17 cellular contexts compared by ENCODE assay signal in the genomic region with DNA sequence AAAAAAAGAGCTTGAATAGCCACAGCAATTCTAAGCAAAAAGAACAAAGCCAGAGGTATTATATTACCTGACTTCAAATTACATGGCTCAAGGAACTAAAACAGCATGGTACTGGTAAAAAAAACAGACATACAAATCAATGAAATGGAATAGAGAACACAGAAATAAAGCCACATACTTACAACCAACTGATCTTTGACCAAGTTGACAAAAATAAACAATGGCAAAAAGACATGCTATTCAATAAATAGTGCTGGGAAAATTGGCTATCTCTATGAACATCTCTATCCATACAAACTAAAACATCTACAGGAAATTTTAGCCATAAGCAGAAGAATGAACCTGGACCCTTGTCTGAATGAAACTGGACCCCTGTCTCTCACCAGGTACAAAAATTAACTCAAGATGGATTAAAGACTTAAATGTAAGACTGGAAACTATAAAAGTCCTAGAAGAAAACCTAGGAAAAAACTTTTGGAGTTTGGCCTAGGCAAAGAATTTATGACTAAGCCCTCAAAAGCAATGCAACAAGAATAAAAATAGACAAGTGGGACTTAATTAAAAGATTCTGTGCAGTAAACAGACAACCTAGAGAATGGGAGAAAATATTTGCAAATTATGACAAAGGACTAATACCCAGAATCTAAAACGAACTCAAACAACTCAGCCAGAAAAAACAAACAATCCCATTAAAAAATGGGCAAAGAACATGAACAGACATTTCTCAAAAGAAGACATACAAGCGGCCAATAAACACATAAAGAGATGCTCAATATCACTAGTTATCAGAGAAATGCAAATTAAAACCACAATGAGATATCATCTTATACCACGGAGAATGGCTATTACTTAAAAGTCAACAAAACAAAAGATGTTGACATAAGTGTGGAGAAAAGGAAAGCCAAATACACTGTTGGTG.
DNase-seq lines count a peak whose midpoint lies in the region; ATAC-seq and TF ChIP-seq lines count a peak whose summit lies in the region.
"Had no signal": no experiment of that assay in that cellular context is flagged by ENCODE, and none has a peak within 500 bp of the region (broad histone marks: within the 10 kb centered on the region; RNA-seq: fewer than 3 reads in every experiment).

No MANE protein-coding gene starts in this region.

- peak overlapping the region in 1 of 2 donors; percentile 5 for H3K27ac ChIP-seq in coronary artery
- H3K27ac ChIP-seq: A549 had no signal

- TF ChIP-seq CTCF in fibroblast of the aortic adventitia (IDR thresholded peaks at IDR 0.05; ENCODE audit: insufficient read depth, low read length) (no peak), coronary artery (IDR thresholded peaks at IDR 0.05) (no peak)

- DNase-seq in NCI-H748 (lab: John Stamatoyannopoulos, UW; ENCODE audit: unreplicated experiment) (peak; percentile 22), NCI-H748 treated with DMSO at 0.1 percent for 48 hours (lab: John Stamatoyannopoulos, UW) (no peak), RPMI7951 (ENCODE audit: low read depth) (peak; percentile 23), fibroblast of the aortic adventitia (ENCODE audit: low read depth) (peak; percentile 36), germinal center (ENCODE audit: low spot score) (no peak), coronary artery (ENCODE audit: low spot score) (no peak)
- DNase-seq in activated naive CD4-positive, alpha-beta T cell treated with Interleukin-2 at 50 U/mL for 16 hours = no peak
- DNase-seq: AML-193; CD4-positive, CD25-positive, alpha-beta regulatory T cell; HCEC 1CT; MG63; NCI-H1092 treated with DMSO at 0.1 percent for 48 hours; NCI-H187 treated with DMSO at 0.1 percent for 48 hours; NCI-H524 treated with DMSO at 0.1 percent for 48 hours; PC-3 had no signal

- H3K4me3 ChIP-seq in fibroblast of the aortic adventitia (ENCODE audit: low read depth, low read length) = no peak overlapping the region
- H3K4me3 ChIP-seq in coronary artery = no peak overlapping the region
- H3K4me3 ChIP-seq: A549, MG63 had no signal

- ATAC-seq in GM21447 (IDR thresholded peaks at IDR 0.05; ENCODE audit: unreplicated experiment) = no peak
- ATAC-seq: A549, PC-3 had no signal

Comparison
In these comparisons a context has a peak if more than half of its experiments do, and no peak if none do; other contexts are left out.
1. DNase-seq: peak in NCI-H748 (single experiment), RPMI7951 (single experiment) and fibroblast of the aortic adventitia (single experiment); none in NCI-H748 treated with DMSO at 0.1 percent for 48 hours (single experiment), germinal center (single experiment), coronary artery (single experiment) and activated naive CD4-positive, alpha-beta T cell treated with Interleukin-2 at 50 U/mL for 16 hours (single experiment).